In the genomic region with DNA sequence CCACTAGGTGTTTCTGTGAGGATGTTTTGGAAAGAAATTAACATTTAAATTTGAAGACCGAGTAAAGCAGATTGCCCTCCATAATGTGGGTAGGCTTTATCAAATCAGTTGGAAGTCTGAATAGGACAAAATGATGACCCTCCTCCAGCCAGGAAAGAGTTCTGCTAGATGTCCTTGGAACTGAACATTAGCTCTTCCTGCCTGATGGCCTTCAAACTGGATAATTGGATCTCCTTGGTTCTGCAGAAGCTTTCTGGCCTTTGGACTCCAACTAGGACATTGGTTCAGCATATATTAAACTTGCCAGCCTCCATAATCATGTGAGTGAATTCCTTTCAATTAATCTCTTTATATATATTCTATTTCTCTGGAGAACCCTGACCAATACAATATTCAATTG, we compare ENCODE assay signal across 26 cellular contexts. TPM values are rescaled to one million over a fixed set of nuclear protein-coding genes. Genes with fewer than 3 reads are reported as not detected.
DNase-seq lines count a peak whose midpoint lies in the region; ATAC-seq, FAIRE-seq and TF ChIP-seq lines count a peak whose summit lies in the region.
"Had no signal": no experiment of that assay in that cellular context is flagged by ENCODE, and none has a peak within 500 bp of the region (broad histone marks: within the 10 kb centered on the region; RNA-seq: fewer than 3 reads in every experiment).

No MANE protein-coding gene starts in this region.

- intact Hi-C loops in K562 (cut with micrococcal nuclease): no loop called here

- H4K91ac ChIP-seq in trophoblast cell (ENCODE audit: low read depth, low read length): no peak overlapping the region

- H3K27ac ChIP-seq in GM23248 (no peak overlapping the region), K562 (ENCODE audit: extremely low read depth, low read depth, low read length) (no peak overlapping the region), small intestine (ENCODE audit: low read depth in 1 of 2, low read length in 1 of 2) (no peak overlapping the region), trophoblast cell (ENCODE audit: low read depth, low read length) (no peak overlapping the region)
- H3K27ac ChIP-seq: BLaER1 treated with 17β-estradiol and CSF1 and Interleukin-3, amounts not matched to agents 10 nM and 100 nM had no signal

- H3K14ac ChIP-seq in trophoblast cell (ENCODE audit: low read length): no peak overlapping the region

- H3K9ac ChIP-seq in GM23248: no peak overlapping the region
- H3K9ac ChIP-seq in K562 (ENCODE audit: insufficient read depth in 1 of 2, low read depth in 2 of 2, low read length in 2 of 2): no peak overlapping the region
- no peak overlapping the region for H3K9ac ChIP-seq in trophoblast cell (ENCODE audit: low read length)
- H3K9ac ChIP-seq: BLaER1 treated with 17β-estradiol and CSF1 and Interleukin-3, amounts not matched to agents 10 nM and 100 nM had no signal

- no peaks in the 10 kb centered on the region for H3K9me3 Mint-ChIP-seq in HFFc6
- H3K9me3 Mint-ChIP-seq: CD14-positive monocyte; CD4-positive, alpha-beta T cell; CD8-positive, alpha-beta memory T cell had no signal

- H3K4me3 Mint-ChIP-seq in HFFc6: no peak overlapping the region
- H3K4me3 Mint-ChIP-seq: CD14-positive monocyte; CD4-positive, alpha-beta T cell; CD8-positive, alpha-beta memory T cell had no signal

- H3K27me3 Mint-ChIP-seq in HFFc6 (ENCODE audit: insufficient read depth): no peaks in the 10 kb centered on the region
- H3K27me3 Mint-ChIP-seq: CD4-positive, alpha-beta T cell; CD8-positive, alpha-beta memory T cell had no signal

- H3K27ac Mint-ChIP-seq in HFFc6: no peak overlapping the region
- H3K27ac Mint-ChIP-seq: CD14-positive monocyte; CD4-positive, alpha-beta T cell; CD8-positive, alpha-beta memory T cell had no signal

- TF ChIP-seq POLR2A in K562 (conservative IDR thresholded peaks at IDR 0.05): no peak

- no peaks in the 10 kb centered on the region for H3K36me3 Mint-ChIP-seq in HFFc6 (ENCODE audit: low read depth)
- H3K36me3 Mint-ChIP-seq: CD14-positive monocyte had no signal

- peaks cover 39% of the 10 kb centered on the region for H3F3A ChIP-seq in GM23248 (ENCODE audit: insufficient read depth)

- no peaks in the 10 kb centered on the region for H3K9me1 ChIP-seq in K562 (ENCODE audit: control insufficient read depth, insufficient read depth, low read length)

- H4K20me1 ChIP-seq in GM23248 (ENCODE audit: insufficient read depth) (no peaks in the 10 kb centered on the region), K562 (replicated peaks; ENCODE audit: control insufficient read depth, insufficient read depth, low read length) (no peaks in the 10 kb centered on the region)
- H4K20me1 ChIP-seq: BLaER1 treated with 17β-estradiol and CSF1 and Interleukin-3, amounts not matched to agents 10 nM and 100 nM had no signal

- POLR2A ChIA-PET in K562 (lab: Yijun Ruan, JAX): interaction anchor here (1.1 kb wide), 1 partner anchor 10 kb away, joined by 4 read pairs; no protein-coding TSS in a partner anchor

- no peak for TF ChIP-seq EP300 in K562 (IDR thresholded peaks at IDR 0.05; ENCODE audit: low read length)

- no peaks in the 10 kb centered on the region for H3K9me3 ChIP-seq in GM23248 (ENCODE audit: low read depth)
- H3K9me3 ChIP-seq in K562 (replicated peaks; ENCODE audit: control insufficient read depth, insufficient read depth, low read depth, low read length): no peaks in the 10 kb centered on the region
- no peaks in the 10 kb centered on the region for H3K9me3 ChIP-seq in small intestine (ENCODE audit: control insufficient read depth, low read depth)
- no peaks in the 10 kb centered on the region for H3K9me3 ChIP-seq in trophoblast cell (ENCODE audit: insufficient read depth, low read depth, low read length)
- H3K9me3 ChIP-seq: A549; BE2C; BLaER1 treated with 17β-estradiol and CSF1 and Interleukin-3, amounts not matched to agents 10 nM and 100 nM; HAP-1 had no signal

- H3K79me2 ChIP-seq in GM23248 (ENCODE audit: insufficient read depth) (no peaks in the 10 kb centered on the region), K562 (ENCODE audit: control insufficient read depth, insufficient read depth, low read length) (peaks cover 19% of the 10 kb centered on the region), trophoblast cell (ENCODE audit: control insufficient read depth, insufficient read depth, low read length, poor library complexity) (peaks cover 5% of the 10 kb centered on the region)

- H2BK5ac ChIP-seq in trophoblast cell (ENCODE audit: low read depth, low read length, poor library complexity): no peak overlapping the region

- H3K79me1 ChIP-seq in trophoblast cell (ENCODE audit: low read length): peaks cover 5% of the 10 kb centered on the region

- H3K4ac ChIP-seq in trophoblast cell (ENCODE audit: low read depth, low read length): no peak overlapping the region

- BruUV-seq in K562 (replicated peaks; lab: Mats Ljungman, UMichigan): no TSS peak

- H3K4me3 ChIP-seq in GM23248 (no peak overlapping the region), K562 (no peak overlapping the region), small intestine (ENCODE audit: low read depth in 1 of 2, low read length in 2 of 2) (no peak overlapping the region), trophoblast cell (ENCODE audit: low read depth, low read length) (no peak overlapping the region)
- H3K4me3 ChIP-seq: A549; BLaER1 treated with 17β-estradiol and CSF1 and Interleukin-3, amounts not matched to agents 10 nM and 100 nM; GM12878; HAP-1 had no signal

- H4K12ac ChIP-seq in trophoblast cell (ENCODE audit: low read depth, low read length): no peak overlapping the region

- FAIRE-seq in K562 (lab: Jason Lieb, UNC): no peak
- no peak for FAIRE-seq in small intestine (lab: Jason Lieb, UNC)
- FAIRE-seq: A549, D721Med, GM19239, H54 had no signal

- in situ Hi-C loops in GM23248 (cut with MboI) (no loop called here), K562 (cut with MboI) (no loop called here)

- H3K4me2 ChIP-seq in GM23248 (ENCODE audit: unreplicated experiment) (no peak overlapping the region), K562 (ENCODE audit: insufficient read depth, low read length) (no peak overlapping the region), trophoblast cell (ENCODE audit: low read length) (no peak overlapping the region)
- H3K4me2 ChIP-seq: A549; BLaER1 treated with 17β-estradiol and CSF1 and Interleukin-3, amounts not matched to agents 10 nM and 100 nM had no signal

- H3K4me1 ChIP-seq in GM23248 (ENCODE audit: insufficient read depth): peaks cover 38% of the 10 kb centered on the region
- H3K4me1 ChIP-seq in K562 (replicated peaks in 1 of 2; ENCODE audit: control insufficient read depth in 2 of 2, insufficient read depth in 2 of 2, low read length in 2 of 2): peaks cover 23 to 30% of the 10 kb centered on the region in 2 experiments
- no peaks in the 10 kb centered on the region for H3K4me1 ChIP-seq in small intestine (ENCODE audit: control insufficient read depth in 2 of 2, insufficient read depth in 1 of 2, low read depth in 1 of 2, low read length in 1 of 2)
- peaks cover 2 to 7% of the 10 kb centered on the region in 2 experiments for H3K4me1 ChIP-seq in trophoblast cell (ENCODE audit: control insufficient read depth in 1 of 2, insufficient read depth in 2 of 2, low read length in 2 of 2)
- H3K4me1 ChIP-seq: BE2C had no signal

- 0 out of 2 replicates have a peak, but pooled peaks have one; percentile 9 for TF ChIP-seq CTCF in HFFc6 (IDR thresholded peaks at IDR 0.05)
- no peak for TF ChIP-seq CTCF in K562 (IDR thresholded peaks at IDR 0.05 in 2 of 3, conservative IDR thresholded peaks at IDR 0.05 in 1 of 3; ENCODE audit: insufficient read depth in 2 of 3, low read depth in 1 of 3, low read length in 3 of 3)

- DNase-seq in GM23248 (no peak), HFFc6 (no peak), K562 (ENCODE audit: extremely low read depth in 1 of 4, low spot score in 3 of 4) (no peak), small intestine (peak; percentile 27), trophoblast cell (no peak)
- DNase-seq: 8988T; ACHN; AML-193; BE2C; CD4-positive, alpha-beta T cell; CD8-positive, alpha-beta memory T cell; DMS 273 treated with DMSO at 0.1 percent for 48 hours; DMS79; EL; GDM1; GOT3 had no signal

- peaks cover 49% of the 10 kb centered on the region for H3K4me1 Mint-ChIP-seq in HFFc6 (ENCODE audit: low read depth)

- H3K9me2 ChIP-seq in GM23248 (ENCODE audit: insufficient read depth): no peaks in the 10 kb centered on the region

- TF ChIP-seq RAD21 in K562 (CRISPR knock-in tag; conservative IDR thresholded peaks at IDR 0.05 in 1 of 2, IDR thresholded peaks at IDR 0.05 in 1 of 2): no peak

- H3K18ac ChIP-seq in trophoblast cell (ENCODE audit: low read length): no peak overlapping the region

- H3K23ac ChIP-seq in trophoblast cell (ENCODE audit: low read length): no peak overlapping the region

- CTCF ChIA-PET in K562 (lab: Yijun Ruan, JAX; ENCODE audit: low intra/inter-chr PET ratio): interaction anchor here (0.7 kb wide), 1 partner anchor 237 kb away, joined by 3 read pairs; no protein-coding TSS in a partner anchor

- WGBS in GM23248 (ENCODE audit: low coverage in 1 of 2, low lambda C conversion rate in 2 of 2, missing lambda C conversion rate in 2 of 2), 2 experiments: 94 to 100% methylated on average over 1 of the region's 1 CpG
- 63% methylated on average over 1 of the region's 1 CpG for WGBS in K562 (ENCODE audit: insufficient coverage, low coverage, missing lambda C conversion rate)
- WGBS in small intestine, 3 donors: 97 to 100% (median 98%) methylated on average over 1 of the region's 1 CpG
- WGBS in trophoblast cell (ENCODE audit: extremely low coverage, insufficient coverage, insufficient read length): no CpG with 5 or more reads among the region's 1 CpG

- H4K8ac ChIP-seq in trophoblast cell (ENCODE audit: low read depth, low read length): no peak overlapping the region

- H3K36me3 ChIP-seq in GM23248 (ENCODE audit: low read depth) (no peaks in the 10 kb centered on the region), K562 (ENCODE audit: control insufficient read depth, insufficient read depth, low read length) (no peaks in the 10 kb centered on the region), small intestine (ENCODE audit: control insufficient read depth in 2 of 2, insufficient read depth in 2 of 2, low read length in 2 of 2) (no peaks in the 10 kb centered on the region), trophoblast cell (ENCODE audit: control insufficient read depth in 1 of 2, insufficient read depth in 2 of 2, low read length in 2 of 2) (no peaks in the 10 kb centered on the region)
- H3K36me3 ChIP-seq: BE2C; BLaER1 treated with 17β-estradiol and CSF1 and Interleukin-3, amounts not matched to agents 10 nM and 100 nM; HAP-1 had no signal

- H2BK120ac ChIP-seq in trophoblast cell (ENCODE audit: insufficient read depth, low read length, poor library complexity): no peak overlapping the region

- 0 out of 2 replicates have a peak overlapping the region, but pooled peaks have one; percentile 77 for H2AFZ ChIP-seq in GM23248
- peak overlapping the region; percentile 11; the same call in 1 of the 2 replicates for H2AFZ ChIP-seq in K562 (ENCODE audit: low read depth, low read length)
- H2AFZ ChIP-seq in trophoblast cell (ENCODE audit: insufficient read depth, low read length, poor library complexity): no peak overlapping the region

- ATAC-seq in K562 (no peak), HG03460 (IDR thresholded peaks at IDR 0.05; ENCODE audit: unreplicated experiment) (no peak), GM21619 (IDR thresholded peaks at IDR 0.05; ENCODE audit: unreplicated experiment) (no peak)
- ATAC-seq: A549, GM12878 had no signal

- H2AK5ac ChIP-seq in trophoblast cell (ENCODE audit: low read length): no peak overlapping the region

- no peak overlapping the region for H2BK12ac ChIP-seq in trophoblast cell (ENCODE audit: low read length)

- H3K27me3 ChIP-seq in GM23248 (replicated peaks; ENCODE audit: insufficient read depth) (no peaks in the 10 kb centered on the region), K562 (ENCODE audit: control insufficient read depth in 2 of 2, insufficient read depth in 2 of 2, low read length in 2 of 2) (no peaks in the 10 kb centered on the region), small intestine (ENCODE audit: control insufficient read depth in 2 of 2, insufficient read depth in 2 of 2, low read length in 2 of 2) (no peaks in the 10 kb centered on the region), trophoblast cell (ENCODE audit: insufficient read depth, low read length) (no peaks in the 10 kb centered on the region)
- H3K27me3 ChIP-seq: BE2C; BLaER1 treated with 17β-estradiol and CSF1 and Interleukin-3, amounts not matched to agents 10 nM and 100 nM had no signal

RNA-seq across cellular contexts. Expression of gene GLRX2, which starts 4.4 kb away (rescaled TPM):
- 8.6 and 10.7 TPM in 2 replicates for total RNA-seq in GM23248 (2014; rRNA removed; shearing (Covaris generic))
- polyA plus RNA-seq in GM23248 (2016; fragmentation: Nextera tagmentation; extraction: Ambion mirVana) (57.5 and 60.0 TPM in 2 replicates), K562 (2011; rRNA removed) (21.4 and 47.8 TPM in 2 replicates), K562 (2014; fragmentation: Illumina TruSeq; extraction: Trizol) (47.7 and 55.1 TPM in 2 replicates), K562 (2014; fragmentation: Nextera tagmentation; extraction: Ambion mirVana) (10 to 100 TPM; 13.3 to 16.8 TPM), K562 (2014; rRNA removed) (62.2 and 62.4 TPM in 2 replicates), small intestine (10 to 100 TPM; 21.0 to 27.3 (median 22.0) TPM)
- total RNA-seq in HFFc6 (2021; fragmentation: NEBNext Ultra II Directional; extraction: Animal tissue kit (Norgen Biotek cat#: 25700)): 10 to 100 TPM; 32.8 to 39.1 (median 34.7) TPM
- total RNA-seq in K562 (2011; cell fraction: chromatin; rRNA removed; ENCODE audit: low replicate concordance): 4.8 and 10.3 TPM in 2 replicates
- total RNA-seq in K562 (2011; cell fraction: nucleolus; rRNA removed): 2.8 and 4.2 TPM in 2 replicates
- total RNA-seq in K562 (2011; cell fraction: nucleoplasm; rRNA removed): 4.3 and 8.2 TPM in 2 replicates
- total RNA-seq in K562 (2014; rRNA removed) (29.4 and 54.2 TPM in 2 replicates), K562 (2014; rRNA removed; fragmentation: Illumina TruSeq; extraction: Trizol) (82.6 and 99.3 TPM in 2 replicates), K562 (2015; rRNA removed; fragmentation: Illumina TruSeq; extraction: Trizol) (61.4 and 72.1 TPM in 2 replicates), K562 (2021) (64.2 and 69.5 TPM in 2 replicates)
- polyA plus RNA-seq in K562 (2011; cell fraction: cytosol; rRNA removed): 10.6 and 15.4 TPM in 2 replicates
- 7.8 and 8.6 TPM in 2 replicates for polyA plus RNA-seq in K562 (2011; cell fraction: nucleus; rRNA removed)
- 56.4 and 76.0 TPM in 2 replicates for polyA plus RNA-seq in K562 (2012)
- 9.6 and 14.7 TPM in 2 replicates for polyA minus RNA-seq in K562 (2011; rRNA and poly(A)+ RNA removed)
- polyA minus RNA-seq in K562 (2011; cell fraction: cytosol; rRNA and poly(A)+ RNA removed): 5.5 and 6.5 TPM in 2 replicates
- polyA minus RNA-seq in K562 (2011; cell fraction: nucleus; rRNA and poly(A)+ RNA removed): 3.6 and 5.6 TPM in 2 replicates
- polyA plus RNA-seq in trophoblast cell (2013): 16.4 and 18.4 TPM in 2 replicates

RNA-seq across cellular contexts. Expression of gene CDC73, which starts 12.2 kb away (rescaled TPM):
- 27.4 and 29.1 TPM in 2 replicates for total RNA-seq in GM23248 (2014; rRNA removed; shearing (Covaris generic))
- 50.9 and 57.0 TPM in 2 replicates for polyA plus RNA-seq in GM23248 (2016; fragmentation: Nextera tagmentation; extraction: Ambion mirVana)
- total RNA-seq in HFFc6 (2021; fragmentation: NEBNext Ultra II Directional; extraction: Animal tissue kit (Norgen Biotek cat#: 25700)): 10 to 100 TPM; 62.8 to 71.6 (median 65.2) TPM
- total RNA-seq in K562 (2011; cell fraction: chromatin; rRNA removed; ENCODE audit: low replicate concordance): 67.4 and 171 TPM in 2 replicates
- total RNA-seq in K562 (2011; cell fraction: nucleolus; rRNA removed): 19.8 and 31.1 TPM in 2 replicates
- 63.6 and 113 TPM in 2 replicates for total RNA-seq in K562 (2011; cell fraction: nucleoplasm; rRNA removed)
- total RNA-seq in K562 (2014; rRNA removed): 19.0 and 20.1 TPM in 2 replicates
- total RNA-seq in K562 (2014; rRNA removed; fragmentation: Illumina TruSeq; extraction: Trizol): 30.1 and 33.8 TPM in 2 replicates
- 23.6 and 26.0 TPM in 2 replicates for total RNA-seq in K562 (2015; rRNA removed; fragmentation: Illumina TruSeq; extraction: Trizol)
- total RNA-seq in K562 (2021): 57.1 and 60.5 TPM in 2 replicates
- polyA plus RNA-seq in K562 (2011; rRNA removed): 41.3 and 61.7 TPM in 2 replicates
- 7.8 and 13.1 TPM in 2 replicates for polyA plus RNA-seq in K562 (2011; cell fraction: cytosol; rRNA removed)
- 12.3 and 15.1 TPM in 2 replicates for polyA plus RNA-seq in K562 (2011; cell fraction: nucleus; rRNA removed)
- 18.3 and 35.0 TPM in 2 replicates for polyA plus RNA-seq in K562 (2012)
- 35.1 and 42.5 TPM in 2 replicates for polyA plus RNA-seq in K562 (2014; fragmentation: Illumina TruSeq; extraction: Trizol)
- polyA plus RNA-seq in K562 (2014; fragmentation: Nextera tagmentation; extraction: Ambion mirVana): 10 to 100 TPM; 23.7 to 28.7 TPM
- 28.8 and 30.1 TPM in 2 replicates for polyA plus RNA-seq in K562 (2014; rRNA removed)
- 122 and 129 TPM in 2 replicates for polyA minus RNA-seq in K562 (2011; rRNA and poly(A)+ RNA removed)
- polyA minus RNA-seq in K562 (2011; cell fraction: cytosol; rRNA and poly(A)+ RNA removed): 24.0 and 28.8 TPM in 2 replicates
- 42.7 and 68.6 TPM in 2 replicates for polyA minus RNA-seq in K562 (2011; cell fraction: nucleus; rRNA and poly(A)+ RNA removed)
- polyA plus RNA-seq in small intestine: 10 to 100 TPM in 2 of 3 donors, 1 to 10 TPM in 1; 7.6 to 14.7 (median 11.6) TPM
- 24.2 and 24.6 TPM in 2 replicates for polyA plus RNA-seq in trophoblast cell (2013)

RNA-seq across cellular contexts. Expression of gene RO60, which starts 50.2 kb away (rescaled TPM):
- 68.6 and 71.3 TPM in 2 replicates for total RNA-seq in GM23248 (2014; rRNA removed; shearing (Covaris generic))
- polyA plus RNA-seq in GM23248 (2016; fragmentation: Nextera tagmentation; extraction: Ambion mirVana) (104 TPM in 2 replicates), K562 (2011; rRNA removed) (46.1 and 56.4 TPM in 2 replicates), K562 (2014; fragmentation: Illumina TruSeq; extraction: Trizol) (24.9 and 28.5 TPM in 2 replicates), K562 (2014; fragmentation: Nextera tagmentation; extraction: Ambion mirVana) (100 to 1,000 TPM in 1 of 2 experiments, 10 to 100 TPM in 1; 49.2 to 187 TPM), K562 (2014; rRNA removed) (27.7 and 32.0 TPM in 2 replicates), small intestine (1 to 10 TPM; 4.0 to 7.3 (median 7.2) TPM)
- 10 to 100 TPM; 59.7 to 79.0 (median 61.8) TPM for total RNA-seq in HFFc6 (2021; fragmentation: NEBNext Ultra II Directional; extraction: Animal tissue kit (Norgen Biotek cat#: 25700))
- total RNA-seq in K562 (2011; cell fraction: chromatin; rRNA removed; ENCODE audit: low replicate concordance): 38.1 and 70.7 TPM in 2 replicates
- total RNA-seq in K562 (2011; cell fraction: nucleolus; rRNA removed): 42.0 and 43.2 TPM in 2 replicates
- total RNA-seq in K562 (2011; cell fraction: nucleoplasm; rRNA removed): 50.5 and 80.9 TPM in 2 replicates
- total RNA-seq in K562 (2014; rRNA removed) (118 and 156 TPM in 2 replicates), K562 (2014; rRNA removed; fragmentation: Illumina TruSeq; extraction: Trizol) (128 and 147 TPM in 2 replicates), K562 (2015; rRNA removed; fragmentation: Illumina TruSeq; extraction: Trizol) (128 TPM in 2 replicates), K562 (2021) (101 and 110 TPM in 2 replicates)
- polyA plus RNA-seq in K562 (2011; cell fraction: cytosol; rRNA removed): 24.7 and 26.1 TPM in 2 replicates
- polyA plus RNA-seq in K562 (2011; cell fraction: nucleus; rRNA removed): 19.7 and 22.2 TPM in 2 replicates
- 22.6 and 31.7 TPM in 2 replicates for polyA plus RNA-seq in K562 (2012)
- 285 and 314 TPM in 2 replicates for polyA minus RNA-seq in K562 (2011; rRNA and poly(A)+ RNA removed)
- 101 and 165 TPM in 2 replicates for polyA minus RNA-seq in K562 (2011; cell fraction: cytosol; rRNA and poly(A)+ RNA removed)
- polyA minus RNA-seq in K562 (2011; cell fraction: nucleus; rRNA and poly(A)+ RNA removed): 65.4 and 95.5 TPM in 2 replicates
- polyA plus RNA-seq in trophoblast cell (2013): 21.3 TPM in 2 replicates

RNA-seq across cellular contexts. Expression of gene UCHL5, which starts 50.5 kb away (rescaled TPM):
- total RNA-seq in GM23248 (2014; rRNA removed; shearing (Covaris generic)): 17.5 and 22.5 TPM in 2 replicates
- polyA plus RNA-seq in GM23248 (2016; fragmentation: Nextera tagmentation; extraction: Ambion mirVana) (49.1 and 50.8 TPM in 2 replicates), K562 (2011; rRNA removed) (117 and 174 TPM in 2 replicates), K562 (2014; fragmentation: Illumina TruSeq; extraction: Trizol) (188 and 206 TPM in 2 replicates), K562 (2014; fragmentation: Nextera tagmentation; extraction: Ambion mirVana) (10 to 100 TPM; 61.0 to 68.9 TPM), K562 (2014; rRNA removed) (151 and 180 TPM in 2 replicates), small intestine (10 to 100 TPM; 22.6 to 24.3 (median 24.2) TPM)
- 10 to 100 TPM; 24.1 to 34.1 (median 29.4) TPM for total RNA-seq in HFFc6 (2021; fragmentation: NEBNext Ultra II Directional; extraction: Animal tissue kit (Norgen Biotek cat#: 25700))
- 52.2 and 140 TPM in 2 replicates for total RNA-seq in K562 (2011; cell fraction: chromatin; rRNA removed; ENCODE audit: low replicate concordance)
- 19.7 and 27.2 TPM in 2 replicates for total RNA-seq in K562 (2011; cell fraction: nucleolus; rRNA removed)
- total RNA-seq in K562 (2011; cell fraction: nucleoplasm; rRNA removed): 59.5 and 113 TPM in 2 replicates
- total RNA-seq in K562 (2014; rRNA removed) (85.4 and 85.6 TPM in 2 replicates), K562 (2014; rRNA removed; fragmentation: Illumina TruSeq; extraction: Trizol) (114 and 132 TPM in 2 replicates), K562 (2015; rRNA removed; fragmentation: Illumina TruSeq; extraction: Trizol) (117 and 122 TPM in 2 replicates), K562 (2021) (133 and 138 TPM in 2 replicates)
- polyA plus RNA-seq in K562 (2011; cell fraction: cytosol; rRNA removed): 21.6 and 39.4 TPM in 2 replicates
- polyA plus RNA-seq in K562 (2011; cell fraction: nucleus; rRNA removed): 38.3 and 58.5 TPM in 2 replicates
- polyA plus RNA-seq in K562 (2012): 89.5 and 112 TPM in 2 replicates
- polyA minus RNA-seq in K562 (2011; rRNA and poly(A)+ RNA removed): 168 and 179 TPM in 2 replicates
- 44.0 and 70.9 TPM in 2 replicates for polyA minus RNA-seq in K562 (2011; cell fraction: cytosol; rRNA and poly(A)+ RNA removed)
- polyA minus RNA-seq in K562 (2011; cell fraction: nucleus; rRNA and poly(A)+ RNA removed): 62.3 and 92.4 TPM in 2 replicates
- polyA plus RNA-seq in trophoblast cell (2013): 20.5 and 21.4 TPM in 2 replicates
